1 cellular context compared by ENCODE assay signal in genomic region chr17:49899588-49899987, GRCh38.
TF ChIP-seq lines count a peak whose summit lies in the region.

No MANE protein-coding gene starts in this region.

TF ChIP-seq in H1, 55 proteins besides CTCF, POLR2A, EP300 and RAD21 (continued from another document):
- TF ChIP-seq GABPA (IDR thresholded peaks at IDR 0.05; ENCODE audit: borderline replicate concordance, insufficient read depth, low read length), result no peak
- TF ChIP-seq, protein P1, sequence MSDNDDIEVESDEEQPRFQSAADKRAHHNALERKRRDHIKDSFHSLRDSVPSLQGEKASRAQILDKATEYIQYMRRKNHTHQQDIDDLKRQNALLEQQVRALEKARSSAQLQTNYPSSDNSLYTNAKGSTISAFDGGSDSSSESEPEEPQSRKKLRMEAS (IDR thresholded peaks at IDR 0.05), result no peak
- TF ChIP-seq JUN (IDR thresholded peaks at IDR 0.05; ENCODE audit: low read depth, low read length), result no peak
- no peak for TF ChIP-seq EZH2 (IDR thresholded peaks at IDR 0.05; ENCODE audit: low read depth, low read length, severe bottlenecking)
